Comparison of ENCODE assay signal across 1 cellular context in the genomic region with DNA sequence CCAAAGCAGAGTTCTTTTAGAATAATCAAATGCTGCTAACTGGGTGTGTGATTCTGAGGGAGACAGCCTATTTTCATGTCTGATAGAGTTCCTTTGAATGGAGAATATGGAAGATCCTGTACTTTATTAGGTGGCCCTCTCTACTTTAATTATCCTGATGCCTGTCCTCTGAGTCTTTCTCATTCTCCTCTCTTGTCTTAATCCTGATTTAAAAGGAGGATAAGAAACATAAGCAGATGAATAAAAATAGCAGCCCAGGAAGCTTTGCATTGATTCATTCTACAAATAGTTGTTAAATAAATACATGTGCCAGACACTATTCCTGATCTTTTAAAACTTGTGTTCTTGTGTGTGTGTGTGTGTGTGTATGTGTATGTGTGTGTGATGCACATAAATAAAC.
TF ChIP-seq lines count a peak whose summit lies in the region.

No MANE protein-coding gene starts in this region.

TF ChIP-seq in GM23338, 12 proteins besides CTCF, POLR2A, EP300 and RAD21 (continued from another document):
- TF ChIP-seq, protein P1, sequence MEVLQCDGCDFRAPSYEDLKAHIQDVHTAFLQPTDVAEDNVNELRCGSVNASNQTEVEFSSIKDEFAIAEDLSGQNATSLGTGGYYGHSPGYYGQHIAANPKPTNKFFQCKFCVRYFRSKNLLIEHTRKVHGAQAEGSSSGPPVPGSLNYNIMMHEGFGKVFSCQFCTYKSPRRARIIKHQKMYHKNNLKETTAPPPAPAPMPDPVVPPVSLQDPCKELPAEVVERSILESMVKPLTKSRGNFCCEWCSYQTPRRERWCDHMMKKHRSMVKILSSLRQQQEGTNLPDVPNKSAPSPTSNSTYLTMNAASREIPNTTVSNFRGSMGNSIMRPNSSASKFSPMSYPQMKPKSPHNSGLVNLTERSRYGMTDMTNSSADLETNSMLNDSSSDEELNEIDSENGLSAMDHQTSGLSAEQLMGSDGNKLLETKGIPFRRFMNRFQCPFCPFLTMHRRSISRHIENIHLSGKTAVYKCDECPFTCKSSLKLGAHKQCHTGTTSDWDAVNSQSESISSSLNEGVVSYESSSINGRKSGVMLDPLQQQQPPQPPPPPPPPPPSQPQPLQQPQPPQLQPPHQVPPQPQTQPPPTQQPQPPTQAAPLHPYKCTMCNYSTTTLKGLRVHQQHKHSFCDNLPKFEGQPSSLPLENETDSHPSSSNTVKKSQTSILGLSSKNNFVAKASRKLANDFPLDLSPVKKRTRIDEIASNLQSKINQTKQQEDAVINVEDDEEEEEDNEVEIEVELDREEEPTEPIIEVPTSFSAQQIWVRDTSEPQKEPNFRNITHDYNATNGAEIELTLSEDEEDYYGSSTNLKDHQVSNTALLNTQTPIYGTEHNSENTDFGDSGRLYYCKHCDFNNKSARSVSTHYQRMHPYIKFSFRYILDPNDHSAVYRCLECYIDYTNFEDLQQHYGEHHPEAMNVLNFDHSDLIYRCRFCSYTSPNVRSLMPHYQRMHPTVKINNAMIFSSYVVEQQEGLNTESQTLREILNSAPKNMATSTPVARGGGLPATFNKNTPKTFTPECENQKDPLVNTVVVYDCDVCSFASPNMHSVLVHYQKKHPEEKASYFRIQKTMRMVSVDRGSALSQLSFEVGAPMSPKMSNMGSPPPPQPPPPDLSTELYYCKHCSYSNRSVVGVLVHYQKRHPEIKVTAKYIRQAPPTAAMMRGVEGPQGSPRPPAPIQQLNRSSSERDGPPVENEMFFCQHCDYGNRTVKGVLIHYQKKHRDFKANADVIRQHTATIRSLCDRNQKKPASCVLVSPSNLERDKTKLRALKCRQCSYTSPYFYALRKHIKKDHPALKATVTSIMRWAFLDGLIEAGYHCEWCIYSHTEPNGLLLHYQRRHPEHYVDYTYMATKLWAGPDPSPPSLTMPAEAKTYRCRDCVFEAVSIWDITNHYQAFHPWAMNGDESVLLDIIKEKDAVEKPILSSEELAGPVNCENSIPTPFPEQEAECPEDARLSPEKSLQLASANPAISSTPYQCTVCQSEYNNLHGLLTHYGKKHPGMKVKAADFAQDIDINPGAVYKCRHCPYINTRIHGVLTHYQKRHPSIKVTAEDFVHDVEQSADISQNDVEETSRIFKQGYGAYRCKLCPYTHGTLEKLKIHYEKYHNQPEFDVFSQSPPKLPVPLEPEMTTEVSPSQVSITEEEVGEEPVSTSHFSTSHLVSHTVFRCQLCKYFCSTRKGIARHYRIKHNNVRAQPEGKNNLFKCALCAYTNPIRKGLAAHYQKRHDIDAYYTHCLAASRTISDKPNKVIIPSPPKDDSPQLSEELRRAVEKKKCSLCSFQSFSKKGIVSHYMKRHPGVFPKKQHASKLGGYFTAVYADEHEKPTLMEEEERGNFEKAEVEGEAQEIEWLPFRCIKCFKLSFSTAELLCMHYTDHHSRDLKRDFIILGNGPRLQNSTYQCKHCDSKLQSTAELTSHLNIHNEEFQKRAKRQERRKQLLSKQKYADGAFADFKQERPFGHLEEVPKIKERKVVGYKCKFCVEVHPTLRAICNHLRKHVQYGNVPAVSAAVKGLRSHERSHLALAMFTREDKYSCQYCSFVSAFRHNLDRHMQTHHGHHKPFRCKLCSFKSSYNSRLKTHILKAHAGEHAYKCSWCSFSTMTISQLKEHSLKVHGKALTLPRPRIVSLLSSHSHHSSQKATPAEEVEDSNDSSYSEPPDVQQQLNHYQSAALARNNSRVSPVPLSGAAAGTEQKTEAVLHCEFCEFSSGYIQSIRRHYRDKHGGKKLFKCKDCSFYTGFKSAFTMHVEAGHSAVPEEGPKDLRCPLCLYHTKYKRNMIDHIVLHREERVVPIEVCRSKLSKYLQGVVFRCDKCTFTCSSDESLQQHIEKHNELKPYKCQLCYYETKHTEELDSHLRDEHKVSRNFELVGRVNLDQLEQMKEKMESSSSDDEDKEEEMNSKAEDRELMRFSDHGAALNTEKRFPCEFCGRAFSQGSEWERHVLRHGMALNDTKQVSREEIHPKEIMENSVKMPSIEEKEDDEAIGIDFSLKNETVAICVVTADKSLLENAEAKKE (CRISPR knock-in tag; IDR thresholded peaks at IDR 0.05), result no peak
- no peak for TF ChIP-seq STAT1 (IDR thresholded peaks at IDR 0.05; ENCODE audit: unreplicated experiment)
- TF ChIP-seq, protein P2, sequence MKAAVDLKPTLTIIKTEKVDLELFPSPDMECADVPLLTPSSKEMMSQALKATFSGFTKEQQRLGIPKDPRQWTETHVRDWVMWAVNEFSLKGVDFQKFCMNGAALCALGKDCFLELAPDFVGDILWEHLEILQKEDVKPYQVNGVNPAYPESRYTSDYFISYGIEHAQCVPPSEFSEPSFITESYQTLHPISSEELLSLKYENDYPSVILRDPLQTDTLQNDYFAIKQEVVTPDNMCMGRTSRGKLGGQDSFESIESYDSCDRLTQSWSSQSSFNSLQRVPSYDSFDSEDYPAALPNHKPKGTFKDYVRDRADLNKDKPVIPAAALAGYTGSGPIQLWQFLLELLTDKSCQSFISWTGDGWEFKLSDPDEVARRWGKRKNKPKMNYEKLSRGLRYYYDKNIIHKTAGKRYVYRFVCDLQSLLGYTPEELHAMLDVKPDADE (IDR thresholded peaks at IDR 0.05), result no peak
- TF ChIP-seq NANOG (IDR thresholded peaks at IDR 0.05; ENCODE audit: borderline replicate concordance), result no peak
